Comparison of ENCODE assay signal across 15 cellular contexts in the genomic region with DNA sequence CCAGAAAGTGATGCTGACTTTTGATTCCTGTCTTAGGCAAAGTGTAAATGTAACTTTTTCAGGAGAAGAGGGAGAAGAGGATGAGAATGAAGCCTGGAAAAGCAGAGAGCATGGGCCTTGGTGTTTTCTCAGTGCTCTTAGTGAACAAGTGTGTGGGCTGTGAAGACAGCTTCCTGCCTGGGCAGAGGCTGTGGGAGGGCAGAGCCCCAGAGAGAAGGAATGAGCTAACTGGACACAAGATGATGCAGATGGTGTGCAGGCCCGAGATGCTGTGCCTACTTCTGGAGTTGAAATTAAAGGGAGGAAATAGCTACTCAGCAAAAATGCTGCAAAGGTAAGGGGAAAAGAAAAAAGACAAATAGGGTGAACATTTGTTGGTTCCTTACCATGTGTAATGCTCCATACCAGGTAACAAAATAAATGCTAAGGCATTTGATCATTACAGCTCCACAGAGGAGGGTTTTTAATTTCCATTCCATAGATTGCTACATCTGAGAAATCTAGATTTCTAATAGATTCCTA.
"Had no signal": no experiment of that assay in that cellular context is flagged by ENCODE, and none has a peak within 500 bp of the region (broad histone marks: within the 10 kb centered on the region; RNA-seq: fewer than 3 reads in every experiment).

No MANE protein-coding gene starts in this region.

- H3K4me3 ChIP-seq: esophagus muscularis mucosa, gastrocnemius medialis, heart right ventricle, mucosa of descending colon, psoas muscle, testis had no signal

- H3K9me3 ChIP-seq: gastrocnemius medialis, mucosa of descending colon, psoas muscle, testis had no signal

- H3K4me1 ChIP-seq: esophagus muscularis mucosa, gastrocnemius medialis, heart right ventricle, psoas muscle, testis had no signal

- H3K27ac ChIP-seq: esophagus muscularis mucosa, gastrocnemius medialis, psoas muscle, testis had no signal

- H3K27me3 ChIP-seq: esophagus muscularis mucosa, gastrocnemius medialis, heart right ventricle, testis had no signal

- H3K36me3 ChIP-seq: esophagus muscularis mucosa, gastrocnemius medialis, heart right ventricle had no signal

- DNase-seq: activated CD8-positive, alpha-beta memory T cell treated with anti-CD3 and anti-CD28 coated beads, Interleukin-2, amount 10 ng/mL, durations not matched to agents 7 days and 5 days; activated gamma-delta T cell; activated naive CD8-positive, alpha-beta T cell treated with anti-CD3 and anti-CD28 coated beads for 36 hours; activated T-cell treated with anti-CD3 and anti-CD28 coated beads, Interleukin-2, amount 50 U/mL, for 4 hours; gastrocnemius medialis; heart right ventricle; islet precursor cell; mammary epithelial cell; mucosa of descending colon; occipital lobe; psoas muscle; stimulated activated CD4-positive, alpha-beta T cell treated with anti-CD3 and anti-CD28 coated beads, Interleukin-4, amount 100 ng/mL, for 1 hour; stimulated activated CD8-positive, alpha-beta memory T cell treated with anti-CD3 and anti-CD28 coated beads, Interleukin-4, amount 100 ng/mL, for 48 hours; testis had no signal
